Comparison of ENCODE assay signal across 19 cellular contexts in genomic region chr9:134229466-134230091, GRCh38.
"Had no signal": no experiment of that assay in that cellular context is flagged by ENCODE, and none has a peak within 500 bp of the region (broad histone marks: within the 10 kb centered on the region; RNA-seq: fewer than 3 reads in every experiment).

No MANE protein-coding gene starts in this region.

- H3K27ac ChIP-seq: cardiac muscle cell, left ventricle myocardium inferior, right atrium auricular region had no signal

- H3K36me3 ChIP-seq: adrenal gland, cardiac muscle cell, left ventricle myocardium inferior, right atrium auricular region, transverse colon had no signal

- DNase-seq: activated CD4-positive, alpha-beta memory T cell treated with anti-CD3 and anti-CD28 coated beads for 36 hours; activated CD4-positive, alpha-beta T cell treated with anti-CD3 and anti-CD28 coated beads for 36 hours; activated effector memory CD4-positive, alpha-beta T cell treated with Interleukin-2 at 50 U/mL for 16 hours; activated T-cell treated with anti-CD3 and anti-CD28 coated beads, Interleukin-2, amount 50 U/mL, for 4 hours; adrenal gland; hippocampal formation; left ventricle myocardium inferior; mesendoderm; nucleus accumbens; stimulated activated CD4-positive, alpha-beta T cell treated with anti-CD3 and anti-CD28 coated beads, Interleukin-4, amount 100 ng/mL, for 4 hours; stimulated activated CD8-positive, alpha-beta memory T cell treated with anti-CD3 and anti-CD28 coated beads, Interleukin-4, amount 100 ng/mL, for 48 hours; stimulated activated naive CD4-positive, alpha-beta T cell treated with Interleukin-2 at 50 U/mL for 16 hours; T-helper 17 cell; transverse colon had no signal

- ATAC-seq: activated CD4-positive, alpha-beta T cell treated with anti-CD3 and anti-CD28 coated beads for 36 hours; activated T-cell treated with anti-CD3 and anti-CD28 coated beads, Interleukin-2, amount 50 U/mL, for 4 hours; esophagus mucosa; natural killer cell treated with Interleukin-12 subunit alpha and Interleukin-12 subunit beta and Interleukin-15 and Interleukin-18, amount 100 ng/mL, for 72 hours; T-helper 17 cell had no signal

- H3K4me3 ChIP-seq: adrenal gland, cardiac muscle cell, left ventricle myocardium inferior, right atrium auricular region, smooth muscle cell, transverse colon had no signal

- H3K9me3 ChIP-seq: adrenal gland, left ventricle myocardium inferior, right atrium auricular region, transverse colon had no signal

- H3K27me3 ChIP-seq: adrenal gland, cardiac muscle cell, right atrium auricular region had no signal
